Comparison of ENCODE assay signal across 8 cellular contexts in the genomic region with DNA sequence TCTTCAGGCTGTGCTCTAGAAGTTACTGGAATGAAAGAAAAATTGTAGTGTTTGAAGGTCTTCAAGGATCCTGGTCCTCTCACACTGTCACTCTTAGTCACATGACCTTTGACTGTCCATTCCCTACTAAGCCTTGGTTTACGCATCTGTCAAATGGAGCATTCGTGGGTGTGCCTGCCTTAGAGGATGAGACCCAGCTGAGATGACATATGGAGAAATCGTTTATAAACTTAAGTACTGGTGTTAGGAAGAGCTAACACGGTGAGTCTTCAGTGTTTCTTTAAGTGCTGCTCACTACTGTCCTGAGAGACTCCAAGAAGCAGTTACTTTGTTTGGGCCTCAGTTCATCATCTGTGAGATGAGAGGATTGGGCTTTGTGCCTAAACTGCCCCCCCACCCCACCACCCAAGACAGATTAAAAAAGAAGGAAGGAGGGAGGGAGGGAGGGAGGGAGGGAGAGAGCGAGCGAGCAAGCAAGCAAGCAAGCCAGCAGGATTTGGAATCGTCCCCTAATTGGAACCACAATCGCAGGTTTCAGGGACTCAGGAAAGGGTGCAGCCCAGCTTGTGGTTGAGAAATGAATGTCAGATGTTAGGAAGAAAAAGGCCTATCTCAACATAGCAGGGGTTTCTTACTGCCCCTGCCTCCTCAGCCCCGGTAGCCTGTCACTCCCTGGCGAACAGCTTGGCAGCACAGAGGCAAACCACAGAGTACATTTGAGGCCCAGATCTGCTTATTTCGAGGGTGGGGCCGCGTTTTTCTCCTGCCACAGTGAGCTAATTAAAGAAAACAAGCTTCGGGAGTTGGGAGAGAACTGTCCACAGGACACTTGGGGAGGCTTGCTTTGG. TPM values are rescaled to one million over a fixed set of nuclear protein-coding genes. Genes with fewer than 3 reads are reported as not detected.
DNase-seq lines count a peak whose midpoint lies in the region; ATAC-seq, FAIRE-seq and TF ChIP-seq lines count a peak whose summit lies in the region.

No MANE protein-coding gene starts in this region.

- WGBS in transverse colon (ENCODE audit: low coverage in 1 of 2), 2 donors = 37 to 56% methylated on average over 5 to 14 of the region's 14 CpGs

- H3F3A ChIP-seq in MM.1S (ENCODE audit: insufficient read depth, low read length) = peaks cover 39% of the 10 kb centered on the region

- peak; percentile 76 for DNase-seq in A673 (ENCODE audit: low spot score)
- peak; percentile 50 for DNase-seq in MM.1S
- peak; percentile 96 for DNase-seq in astrocyte (ENCODE audit: low read depth)
- no peak for DNase-seq in lower lobe of right lung
- DNase-seq in transverse colon = peak; percentile 48
- no peak for DNase-seq in NCI-H1694 treated with DMSO at 0.1 percent for 48 hours (lab: John Stamatoyannopoulos, UW)
- DNase-seq in DMS79 (lab: John Stamatoyannopoulos, UW) = no peak

- H3K36me3 ChIP-seq in A673 (ENCODE audit: insufficient read depth, low read length, poor library complexity, severe bottlenecking) = peaks cover 4% of the 10 kb centered on the region
- no peaks in the 10 kb centered on the region for H3K36me3 ChIP-seq in MM.1S (replicated peaks; ENCODE audit: insufficient read depth, low read length)
- peaks cover 6% of the 10 kb centered on the region for H3K36me3 ChIP-seq in astrocyte (ENCODE audit: insufficient read depth, low read length)
- peaks cover 6% of the 10 kb centered on the region for H3K36me3 ChIP-seq in lower lobe of right lung
- H3K36me3 ChIP-seq in transverse colon = no peaks in the 10 kb centered on the region

- H3K4me3 Mint-ChIP-seq in astrocyte (ENCODE audit: unreplicated experiment) = no peak overlapping the region

- CTCF ChIA-PET in A673 (lab: Charles Lee) = no interaction called here

- no peaks in the 10 kb centered on the region for H3K9me3 Mint-ChIP-seq in astrocyte (ENCODE audit: unreplicated experiment)

- no peak for TF ChIP-seq POLR2A in transverse colon (IDR thresholded peaks at IDR 0.05)

- peaks cover 31% of the 10 kb centered on the region for H3K4me1 Mint-ChIP-seq in astrocyte (ENCODE audit: low read depth, unreplicated experiment)

- H3K27ac ChIP-seq in A673 (ENCODE audit: low read depth, low read length, poor library complexity, severe bottlenecking) = peak overlapping the region; percentile 83
- H3K27ac ChIP-seq in MM.1S (ENCODE audit: low read length) = peak overlapping the region; percentile 66; the same call in 1 of the 2 replicates
- peak overlapping the region; percentile 75 for H3K27ac ChIP-seq in astrocyte (ENCODE audit: low read depth, low read length)
- H3K27ac ChIP-seq in lower lobe of right lung = peak overlapping the region; percentile 53
- H3K27ac ChIP-seq in transverse colon = peak overlapping the region; percentile 60 to 73 (median 68)

- no peaks in the 10 kb centered on the region for H3K9me3 ChIP-seq in A673 (ENCODE audit: low read depth, low read length, poor library complexity, severe bottlenecking)
- no peaks in the 10 kb centered on the region for H3K9me3 ChIP-seq in MM.1S (replicated peaks; ENCODE audit: insufficient read depth, low read length)
- no peaks in the 10 kb centered on the region for H3K9me3 ChIP-seq in astrocyte (ENCODE audit: insufficient read depth, low read depth, low read length)
- H3K9me3 ChIP-seq in lower lobe of right lung = no peaks in the 10 kb centered on the region
- H3K9me3 ChIP-seq in transverse colon = no peaks in the 10 kb centered on the region

- H4K20me1 ChIP-seq in MM.1S (ENCODE audit: insufficient read depth, low read length) = no peaks in the 10 kb centered on the region
- H4K20me1 ChIP-seq in astrocyte (ENCODE audit: insufficient read depth, low read length) = peaks cover 64% of the 10 kb centered on the region

- no peaks in the 10 kb centered on the region for H3K27me3 Mint-ChIP-seq in astrocyte (ENCODE audit: low read depth, unreplicated experiment)

- H3K4me2 ChIP-seq in MM.1S (ENCODE audit: low read depth, low read length) (peak overlapping the region; percentile 36; the same call in 1 of the 2 replicates), astrocyte (ENCODE audit: low read length) (peak overlapping the region; percentile 79)

- no peak for FAIRE-seq in astrocyte (lab: Jason Lieb, UNC)

- H3K4me3 ChIP-seq in A673 (ENCODE audit: low read depth, low read length, poor library complexity, severe bottlenecking) (no peak overlapping the region), MM.1S (ENCODE audit: low read length) (no peak overlapping the region), astrocyte (ENCODE audit: insufficient read depth, low read depth, low read length) (peak overlapping the region; percentile 2), lower lobe of right lung (no peak overlapping the region), transverse colon (no peak overlapping the region)

- TF ChIP-seq CTCF in A673 (conservative IDR thresholded peaks at IDR 0.05; ENCODE audit: low read depth, low read length) = no peak
- TF ChIP-seq CTCF in MM.1S (IDR thresholded peaks at IDR 0.05; ENCODE audit: low read length) = no peak
- TF ChIP-seq CTCF in astrocyte (IDR thresholded peaks at IDR 0.05; ENCODE audit: insufficient read depth, low read depth, low read length) = no peak
- TF ChIP-seq CTCF in lower lobe of right lung (IDR thresholded peaks at IDR 0.05) = no peak
- no peak for TF ChIP-seq CTCF in transverse colon (IDR thresholded peaks at IDR 0.05)

- no peaks in the 10 kb centered on the region for H3K9me2 ChIP-seq in MM.1S (replicated peaks; ENCODE audit: insufficient read depth, low read length)

- POLR2A ChIA-PET in A673 (lab: Charles Lee; ENCODE audit: low non-redundant PET) = no interaction called here

- intact Hi-C loops in A673 (cut with micrococcal nuclease; ENCODE audit: unreplicated experiment) (no loop called here), lower lobe of right lung (cut with DNase I) (no loop called here), transverse colon (cut with DNase I; ENCODE audit: low total_unique reads) (no loop called here)

- in situ Hi-C loops in transverse colon (cut with MboI; ENCODE audit: low pct_ligation_motif_present in 1 of 4, low pct_unique_long_range_greater_than_20kb in 1 of 4, low sequenced_read_pairs in 3 of 4) = no loop called here

- H3K9ac ChIP-seq in MM.1S (ENCODE audit: low read length) (peak overlapping the region; percentile 33; the same call in 1 of the 2 replicates), astrocyte (ENCODE audit: low read length) (peak overlapping the region; percentile 76)

- H3K27ac Mint-ChIP-seq in astrocyte (ENCODE audit: unreplicated experiment) = peak overlapping the region; percentile 73

- H3K79me2 ChIP-seq in MM.1S (ENCODE audit: low read length) (peaks cover 51% of the 10 kb centered on the region), astrocyte (ENCODE audit: insufficient read depth, low read length) (peaks cover 92% of the 10 kb centered on the region)

- ATAC-seq in lower lobe of right lung (peak; percentile 53 to 64), GM21367 (IDR thresholded peaks at IDR 0.05; ENCODE audit: unreplicated experiment) (no peak)

- H3K4me1 ChIP-seq in A673 (ENCODE audit: insufficient read depth, low read length, poor library complexity, severe bottlenecking) (peaks cover 42% of the 10 kb centered on the region), MM.1S (ENCODE audit: low read length) (peaks cover 54% of the 10 kb centered on the region), astrocyte (ENCODE audit: insufficient read depth, low read length) (peaks cover 48% of the 10 kb centered on the region), lower lobe of right lung (peaks cover 49% of the 10 kb centered on the region), transverse colon (peaks cover 17 to 45% (median 24%) of the 10 kb centered on the region in 4 donors)

- H2AFZ ChIP-seq in MM.1S (ENCODE audit: low read length) (no peak overlapping the region), astrocyte (ENCODE audit: low read depth, low read length) (no peak overlapping the region)

- H3K27me3 ChIP-seq in A673 (replicated peaks; ENCODE audit: insufficient read depth, low read depth, low read length, poor library complexity) = no peaks in the 10 kb centered on the region
- no peaks in the 10 kb centered on the region for H3K27me3 ChIP-seq in MM.1S (replicated peaks; ENCODE audit: insufficient read depth, low read length)
- H3K27me3 ChIP-seq in astrocyte (ENCODE audit: insufficient read depth, low read length) = no peaks in the 10 kb centered on the region
- no peaks in the 10 kb centered on the region for H3K27me3 ChIP-seq in lower lobe of right lung (ENCODE audit: low read depth)
- no peaks in the 10 kb centered on the region for H3K27me3 ChIP-seq in transverse colon

- BruUV-seq in A673 (replicated peaks; lab: Mats Ljungman, UMichigan) = no TSS peak

- no peak for TF ChIP-seq EP300 in transverse colon (IDR thresholded peaks at IDR 0.05; ENCODE audit: low read depth)

- H3K36me3 Mint-ChIP-seq in astrocyte (ENCODE audit: low read depth, unreplicated experiment) = peaks cover 16% of the 10 kb centered on the region

RNA-seq across cellular contexts. Expression of gene SMAD3, which starts 32.7 kb away (rescaled TPM):
- total RNA-seq in A673 (2021) (31.0 and 43.0 TPM in 2 replicates), astrocyte (65.6 and 78.0 TPM in 2 replicates), lower lobe of right lung (25.7 TPM), transverse colon (10 to 100 TPM; 30.9 to 65.1 (median 57.0) TPM)

Comparison
In these comparisons a context has a peak if more than half of its experiments do, and no peak if none do; other contexts are left out.
1. DNase-seq: peak in A673 (single experiment), MM.1S (single experiment), astrocyte (single experiment) and transverse colon (single experiment); none in lower lobe of right lung (single experiment), NCI-H1694 treated with DMSO at 0.1 percent for 48 hours (single experiment) and DMS79 (single experiment).
2. Peak in every context shown above with its lines, with median percentiles within 50 percentile points of each other: H3K27ac ChIP-seq.